In the genomic region with DNA sequence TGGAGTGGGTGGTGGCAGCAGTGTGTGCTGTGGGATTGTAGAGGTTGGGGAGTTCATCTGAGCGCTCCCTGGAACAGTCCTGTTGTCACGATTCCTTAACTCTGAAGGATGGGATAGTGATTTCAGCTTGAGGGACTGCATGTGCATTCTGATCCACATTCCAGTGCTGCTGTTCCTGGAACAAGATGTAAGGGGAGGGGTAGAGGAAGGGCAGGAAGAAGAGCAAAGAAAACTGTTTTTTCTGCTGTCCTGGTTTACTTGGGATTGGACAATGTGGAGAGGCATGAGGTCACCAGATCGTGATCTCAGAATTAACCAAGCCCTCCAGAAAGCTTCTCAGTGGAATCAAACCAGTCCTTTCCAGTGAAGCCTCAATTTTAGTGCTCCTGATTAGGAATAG, we compare ENCODE assay signal across 2 cellular contexts.
TF ChIP-seq lines count a peak whose summit lies in the region.

No MANE protein-coding gene starts in this region.

TF ChIP-seq in SK-N-SH, 30 proteins besides CTCF, POLR2A, EP300 and RAD21 (continued from another document):
- TF ChIP-seq, protein P1, sequence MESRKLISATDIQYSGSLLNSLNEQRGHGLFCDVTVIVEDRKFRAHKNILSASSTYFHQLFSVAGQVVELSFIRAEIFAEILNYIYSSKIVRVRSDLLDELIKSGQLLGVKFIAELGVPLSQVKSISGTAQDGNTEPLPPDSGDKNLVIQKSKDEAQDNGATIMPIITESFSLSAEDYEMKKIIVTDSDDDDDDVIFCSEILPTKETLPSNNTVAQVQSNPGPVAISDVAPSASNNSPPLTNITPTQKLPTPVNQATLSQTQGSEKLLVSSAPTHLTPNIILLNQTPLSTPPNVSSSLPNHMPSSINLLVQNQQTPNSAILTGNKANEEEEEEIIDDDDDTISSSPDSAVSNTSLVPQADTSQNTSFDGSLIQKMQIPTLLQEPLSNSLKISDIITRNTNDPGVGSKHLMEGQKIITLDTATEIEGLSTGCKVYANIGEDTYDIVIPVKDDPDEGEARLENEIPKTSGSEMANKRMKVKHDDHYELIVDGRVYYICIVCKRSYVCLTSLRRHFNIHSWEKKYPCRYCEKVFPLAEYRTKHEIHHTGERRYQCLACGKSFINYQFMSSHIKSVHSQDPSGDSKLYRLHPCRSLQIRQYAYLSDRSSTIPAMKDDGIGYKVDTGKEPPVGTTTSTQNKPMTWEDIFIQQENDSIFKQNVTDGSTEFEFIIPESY (IDR thresholded peaks at IDR 0.05; ENCODE audit: borderline replicate concordance, low read depth), result no peak
- TF ChIP-seq MEF2A (IDR thresholded peaks at IDR 0.05; ENCODE audit: borderline replicate concordance, low read depth) (no peak), FOXM1 (IDR thresholded peaks at IDR 0.05; ENCODE audit: low read depth) (no peak)

TF ChIP-seq in SK-N-SH treated with all-trans-retinoic acid at 6 μM for 48 hours, 23 proteins besides CTCF, POLR2A, EP300 and RAD21 (continued from another document):
- TF ChIP-seq SNAI2 (CRISPR knock-in tag; IDR thresholded peaks at IDR 0.05) (no peak), ARNTL (CRISPR knock-in tag; IDR thresholded peaks at IDR 0.05; ENCODE audit: borderline replicate concordance, low read depth) (no peak), PPARA (CRISPR knock-in tag; IDR thresholded peaks at IDR 0.05; ENCODE audit: borderline replicate concordance) (no peak)
- TF ChIP-seq, protein P2, sequence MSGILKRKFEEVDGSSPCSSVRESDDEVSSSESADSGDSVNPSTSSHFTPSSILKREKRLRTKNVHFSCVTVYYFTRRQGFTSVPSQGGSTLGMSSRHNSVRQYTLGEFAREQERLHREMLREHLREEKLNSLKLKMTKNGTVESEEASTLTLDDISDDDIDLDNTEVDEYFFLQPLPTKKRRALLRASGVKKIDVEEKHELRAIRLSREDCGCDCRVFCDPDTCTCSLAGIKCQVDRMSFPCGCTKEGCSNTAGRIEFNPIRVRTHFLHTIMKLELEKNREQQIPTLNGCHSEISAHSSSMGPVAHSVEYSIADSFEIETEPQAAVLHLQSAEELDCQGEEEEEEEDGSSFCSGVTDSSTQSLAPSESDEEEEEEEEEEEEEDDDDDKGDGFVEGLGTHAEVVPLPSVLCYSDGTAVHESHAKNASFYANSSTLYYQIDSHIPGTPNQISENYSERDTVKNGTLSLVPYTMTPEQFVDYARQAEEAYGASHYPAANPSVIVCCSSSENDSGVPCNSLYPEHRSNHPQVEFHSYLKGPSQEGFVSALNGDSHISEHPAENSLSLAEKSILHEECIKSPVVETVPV (CRISPR knock-in tag; IDR thresholded peaks at IDR 0.05), result no peak
- TF ChIP-seq, protein P3, sequence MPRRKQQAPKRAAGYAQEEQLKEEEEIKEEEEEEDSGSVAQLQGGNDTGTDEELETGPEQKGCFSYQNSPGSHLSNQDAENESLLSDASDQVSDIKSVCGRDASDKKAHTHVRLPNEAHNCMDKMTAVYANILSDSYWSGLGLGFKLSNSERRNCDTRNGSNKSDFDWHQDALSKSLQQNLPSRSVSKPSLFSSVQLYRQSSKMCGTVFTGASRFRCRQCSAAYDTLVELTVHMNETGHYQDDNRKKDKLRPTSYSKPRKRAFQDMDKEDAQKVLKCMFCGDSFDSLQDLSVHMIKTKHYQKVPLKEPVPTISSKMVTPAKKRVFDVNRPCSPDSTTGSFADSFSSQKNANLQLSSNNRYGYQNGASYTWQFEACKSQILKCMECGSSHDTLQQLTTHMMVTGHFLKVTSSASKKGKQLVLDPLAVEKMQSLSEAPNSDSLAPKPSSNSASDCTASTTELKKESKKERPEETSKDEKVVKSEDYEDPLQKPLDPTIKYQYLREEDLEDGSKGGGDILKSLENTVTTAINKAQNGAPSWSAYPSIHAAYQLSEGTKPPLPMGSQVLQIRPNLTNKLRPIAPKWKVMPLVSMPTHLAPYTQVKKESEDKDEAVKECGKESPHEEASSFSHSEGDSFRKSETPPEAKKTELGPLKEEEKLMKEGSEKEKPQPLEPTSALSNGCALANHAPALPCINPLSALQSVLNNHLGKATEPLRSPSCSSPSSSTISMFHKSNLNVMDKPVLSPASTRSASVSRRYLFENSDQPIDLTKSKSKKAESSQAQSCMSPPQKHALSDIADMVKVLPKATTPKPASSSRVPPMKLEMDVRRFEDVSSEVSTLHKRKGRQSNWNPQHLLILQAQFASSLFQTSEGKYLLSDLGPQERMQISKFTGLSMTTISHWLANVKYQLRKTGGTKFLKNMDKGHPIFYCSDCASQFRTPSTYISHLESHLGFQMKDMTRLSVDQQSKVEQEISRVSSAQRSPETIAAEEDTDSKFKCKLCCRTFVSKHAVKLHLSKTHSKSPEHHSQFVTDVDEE (CRISPR knock-in tag; IDR thresholded peaks at IDR 0.05), result no peak
- TF ChIP-seq, protein P4, sequence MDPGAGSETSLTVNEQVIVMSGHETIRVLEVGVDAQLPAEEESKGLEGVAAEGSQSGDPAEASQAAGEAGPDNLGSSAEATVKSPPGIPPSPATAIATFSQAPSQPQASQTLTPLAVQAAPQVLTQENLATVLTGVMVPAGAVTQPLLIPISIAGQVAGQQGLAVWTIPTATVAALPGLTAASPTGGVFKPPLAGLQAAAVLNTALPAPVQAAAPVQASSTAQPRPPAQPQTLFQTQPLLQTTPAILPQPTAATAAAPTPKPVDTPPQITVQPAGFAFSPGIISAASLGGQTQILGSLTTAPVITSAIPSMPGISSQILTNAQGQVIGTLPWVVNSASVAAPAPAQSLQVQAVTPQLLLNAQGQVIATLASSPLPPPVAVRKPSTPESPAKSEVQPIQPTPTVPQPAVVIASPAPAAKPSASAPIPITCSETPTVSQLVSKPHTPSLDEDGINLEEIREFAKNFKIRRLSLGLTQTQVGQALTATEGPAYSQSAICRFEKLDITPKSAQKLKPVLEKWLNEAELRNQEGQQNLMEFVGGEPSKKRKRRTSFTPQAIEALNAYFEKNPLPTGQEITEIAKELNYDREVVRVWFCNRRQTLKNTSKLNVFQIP (CRISPR knock-in tag; IDR thresholded peaks at IDR 0.05; ENCODE audit: borderline replicate concordance, low read depth), result no peak
